In genomic region chr4:182897601-182898478, GRCh38 we compare ENCODE assay signal across 1 cellular context.
TF ChIP-seq lines count a peak whose summit lies in the region.

No MANE protein-coding gene starts in this region.

TF ChIP-seq in HepG2, 621 proteins besides CTCF, POLR2A, EP300 and RAD21 (continued from another document and continues in another):
- TF ChIP-seq, protein P1, sequence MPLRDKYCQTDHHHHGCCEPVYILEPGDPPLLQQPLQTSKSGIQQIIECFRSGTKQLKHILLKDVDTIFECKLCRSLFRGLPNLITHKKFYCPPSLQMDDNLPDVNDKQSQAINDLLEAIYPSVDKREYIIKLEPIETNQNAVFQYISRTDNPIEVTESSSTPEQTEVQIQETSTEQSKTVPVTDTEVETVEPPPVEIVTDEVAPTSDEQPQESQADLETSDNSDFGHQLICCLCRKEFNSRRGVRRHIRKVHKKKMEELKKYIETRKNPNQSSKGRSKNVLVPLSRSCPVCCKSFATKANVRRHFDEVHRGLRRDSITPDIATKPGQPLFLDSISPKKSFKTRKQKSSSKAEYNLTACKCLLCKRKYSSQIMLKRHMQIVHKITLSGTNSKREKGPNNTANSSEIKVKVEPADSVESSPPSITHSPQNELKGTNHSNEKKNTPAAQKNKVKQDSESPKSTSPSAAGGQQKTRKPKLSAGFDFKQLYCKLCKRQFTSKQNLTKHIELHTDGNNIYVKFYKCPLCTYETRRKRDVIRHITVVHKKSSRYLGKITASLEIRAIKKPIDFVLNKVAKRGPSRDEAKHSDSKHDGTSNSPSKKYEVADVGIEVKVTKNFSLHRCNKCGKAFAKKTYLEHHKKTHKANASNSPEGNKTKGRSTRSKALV (CRISPR knock-in tag; IDR thresholded peaks at IDR 0.05), result no peak
- TF ChIP-seq NKX3-1 (CRISPR knock-in tag; IDR thresholded peaks at IDR 0.05), result peak; percentile 48; the same call in 1 of the 2 replicates
- TF ChIP-seq ZNF326 (CRISPR knock-in tag; IDR thresholded peaks at IDR 0.05; ENCODE audit: borderline replicate concordance), result no peak
- peak; percentile 87; the same call in 1 of the 2 replicates for TF ChIP-seq ZNF225 (CRISPR knock-in tag; IDR thresholded peaks at IDR 0.05)
- TF ChIP-seq ESRRA (CRISPR knock-in tag; IDR thresholded peaks at IDR 0.05; ENCODE audit: low read depth), result peak; percentile 99
- TF ChIP-seq SMAD9 (CRISPR knock-in tag; IDR thresholded peaks at IDR 0.05), result 0 out of 2 replicates have a peak, but pooled peaks have one; percentile 85
- TF ChIP-seq ZNF572 (CRISPR knock-in tag; IDR thresholded peaks at IDR 0.05), result no peak
- TF ChIP-seq THAP7 (CRISPR knock-in tag; IDR thresholded peaks at IDR 0.05), result peak; percentile 80; the same call in 1 of the 2 replicates
- TF ChIP-seq ARID3A (IDR thresholded peaks at IDR 0.05; ENCODE audit: low read depth, low read length), result no peak; the same call in 1 of the 2 replicates
- 0 out of 2 replicates have a peak, but pooled peaks have one; percentile 61 for TF ChIP-seq ZNF678 (CRISPR knock-in tag; IDR thresholded peaks at IDR 0.05)
- TF ChIP-seq ZNF33B (CRISPR knock-in tag; IDR thresholded peaks at IDR 0.05), result peak; percentile 93
- TF ChIP-seq JUND (CRISPR knock-in tag; IDR thresholded peaks at IDR 0.05), result no peak
- peak; percentile 62 for TF ChIP-seq POLR2AphosphoS5 (IDR thresholded peaks at IDR 0.05; ENCODE audit: low read depth, low read length)
- peak; percentile 100 for TF ChIP-seq HNF4A (CRISPR knock-in tag; IDR thresholded peaks at IDR 0.05)
- no peak for TF ChIP-seq TRIM24 (CRISPR knock-in tag; IDR thresholded peaks at IDR 0.05)
- peak; percentile 81 for TF ChIP-seq CBFB (CRISPR knock-in tag; IDR thresholded peaks at IDR 0.05)
- TF ChIP-seq LRRFIP1 (CRISPR knock-in tag; conservative IDR thresholded peaks at IDR 0.05), result no peak
- no peak for TF ChIP-seq RELA (CRISPR knock-in tag; IDR thresholded peaks at IDR 0.05)
- TF ChIP-seq ZNF770 (CRISPR knock-in tag; IDR thresholded peaks at IDR 0.05), result peak; percentile 48; the same call in 1 of the 2 replicates
- TF ChIP-seq KAT7 (CRISPR knock-in tag; IDR thresholded peaks at IDR 0.05; ENCODE audit: borderline replicate concordance), result peak; percentile 86
- TF ChIP-seq MATR3 (CRISPR knock-in tag; IDR thresholded peaks at IDR 0.05), result no peak
- TF ChIP-seq GABPA (IDR thresholded peaks at IDR 0.05; ENCODE audit: low read depth, low read length), result no peak
- peak; percentile 58 for TF ChIP-seq GABPA (CRISPR knock-in tag; IDR thresholded peaks at IDR 0.05; ENCODE audit: low read depth)
- no peak for TF ChIP-seq NFRKB (IDR thresholded peaks at IDR 0.05)
- peak; percentile 78; the same call in 1 of the 2 replicates for TF ChIP-seq SOX13 (IDR thresholded peaks at IDR 0.05)
- TF ChIP-seq SOX13 (CRISPR knock-in tag; conservative IDR thresholded peaks at IDR 0.05 in 1 of 2, IDR thresholded peaks at IDR 0.05 in 1 of 2), result peak in 1 of 2 experiments; percentile 93; a peak in 2 of 4 replicates
- TF ChIP-seq, protein P2, sequence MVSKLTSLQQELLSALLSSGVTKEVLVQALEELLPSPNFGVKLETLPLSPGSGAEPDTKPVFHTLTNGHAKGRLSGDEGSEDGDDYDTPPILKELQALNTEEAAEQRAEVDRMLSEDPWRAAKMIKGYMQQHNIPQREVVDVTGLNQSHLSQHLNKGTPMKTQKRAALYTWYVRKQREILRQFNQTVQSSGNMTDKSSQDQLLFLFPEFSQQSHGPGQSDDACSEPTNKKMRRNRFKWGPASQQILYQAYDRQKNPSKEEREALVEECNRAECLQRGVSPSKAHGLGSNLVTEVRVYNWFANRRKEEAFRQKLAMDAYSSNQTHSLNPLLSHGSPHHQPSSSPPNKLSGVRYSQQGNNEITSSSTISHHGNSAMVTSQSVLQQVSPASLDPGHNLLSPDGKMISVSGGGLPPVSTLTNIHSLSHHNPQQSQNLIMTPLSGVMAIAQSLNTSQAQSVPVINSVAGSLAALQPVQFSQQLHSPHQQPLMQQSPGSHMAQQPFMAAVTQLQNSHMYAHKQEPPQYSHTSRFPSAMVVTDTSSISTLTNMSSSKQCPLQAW (CRISPR knock-in tag; IDR thresholded peaks at IDR 0.05), result peak; percentile 95
- TF ChIP-seq ZNF839 (CRISPR knock-in tag; IDR thresholded peaks at IDR 0.05; ENCODE audit: borderline replicate concordance), result no peak
- TF ChIP-seq ZNF407 (CRISPR knock-in tag; IDR thresholded peaks at IDR 0.05; ENCODE audit: not compliant biosample characterization), result peak; percentile 74
- TF ChIP-seq ZNF773 (CRISPR knock-in tag; IDR thresholded peaks at IDR 0.05; ENCODE audit: borderline replicate concordance), result no peak
- TF ChIP-seq KDM2A (CRISPR knock-in tag; IDR thresholded peaks at IDR 0.05; ENCODE audit: borderline replicate concordance, low read depth), result peak; percentile 90; the same call in 1 of the 2 replicates
- no peak for TF ChIP-seq ZNF17 (CRISPR knock-in tag; IDR thresholded peaks at IDR 0.05)
- no peak for TF ChIP-seq TBP (CRISPR knock-in tag; IDR thresholded peaks at IDR 0.05)
- no peak for TF ChIP-seq ZKSCAN1 (IDR thresholded peaks at IDR 0.05; ENCODE audit: low read length)
- no peak for TF ChIP-seq PHF5A (CRISPR knock-in tag; IDR thresholded peaks at IDR 0.05; ENCODE audit: low read depth, unreplicated experiment)
- no peak for TF ChIP-seq GPBP1L1 (CRISPR knock-in tag; IDR thresholded peaks at IDR 0.05)
- TF ChIP-seq IKZF5 (CRISPR knock-in tag; IDR thresholded peaks at IDR 0.05), result peak; percentile 98
- TF ChIP-seq RBAK (CRISPR knock-in tag; IDR thresholded peaks at IDR 0.05), result no peak
- no peak for TF ChIP-seq SMARCC2 (IDR thresholded peaks at IDR 0.05)
- peak; percentile 98 for TF ChIP-seq ZFX (CRISPR knock-in tag; IDR thresholded peaks at IDR 0.05; ENCODE audit: low read depth)
- peak; percentile 73; the same call in 1 of the 2 replicates for TF ChIP-seq HNRNPL (IDR thresholded peaks at IDR 0.05; ENCODE audit: low read depth, low read length)
- no peak for TF ChIP-seq ZNF235 (CRISPR knock-in tag; IDR thresholded peaks at IDR 0.05; ENCODE audit: borderline replicate concordance)
